In genomic region chr1:231899046-231899445, GRCh38 we compare ENCODE assay signal across 3 cellular contexts.
TF ChIP-seq lines count a peak whose summit lies in the region.

No MANE protein-coding gene starts in this region.

TF ChIP-seq in HEK293, 187 proteins besides CTCF, POLR2A, EP300 and RAD21:
- TF ChIP-seq PATZ1 (tag by site-specific recombination; IDR thresholded peaks at IDR 0.05) (no peak), PBX3 (CRISPR knock-in tag; IDR thresholded peaks at IDR 0.05) (no peak), ZNF549 (tag by site-specific recombination; IDR thresholded peaks at IDR 0.05) (no peak), ZNF214 (tag by site-specific recombination; IDR thresholded peaks at IDR 0.05; ENCODE audit: borderline replicate concordance) (no peak), ZSCAN30 (tag by site-specific recombination; IDR thresholded peaks at IDR 0.05) (0 out of 2 replicates have a peak, but pooled peaks have one; percentile 12), ZNF37A (tag by site-specific recombination; IDR thresholded peaks at IDR 0.05) (no peak), ZNF391 (tag by site-specific recombination; IDR thresholded peaks at IDR 0.05; ENCODE audit: borderline replicate concordance, low read depth) (no peak), ZBTB49 (tag by site-specific recombination; IDR thresholded peaks at IDR 0.05; ENCODE audit: low read depth) (no peak), FEZF1 (tag by site-specific recombination; IDR thresholded peaks at IDR 0.05) (no peak)

TF ChIP-seq in WTC11, 78 proteins besides CTCF, POLR2A, EP300 and RAD21:
- TF ChIP-seq USF2 (CRISPR knock-in tag; IDR thresholded peaks at IDR 0.05) (peak; percentile 63), ZMAT4 (CRISPR knock-in tag; IDR thresholded peaks at IDR 0.05) (no peak), USF1 (CRISPR knock-in tag; IDR thresholded peaks at IDR 0.05) (peak; percentile 46; the same call in 1 of the 2 replicates)

TF ChIP-seq in H1, 55 proteins besides CTCF, POLR2A, EP300 and RAD21 (continued from another document):
- peak; percentile 65 for TF ChIP-seq USF2 (IDR thresholded peaks at IDR 0.05; ENCODE audit: low read length)
- TF ChIP-seq ATF3 (IDR thresholded peaks at IDR 0.05; ENCODE audit: insufficient read depth, low read depth, low read length), result 0 out of 2 replicates have a peak, but pooled peaks have one; percentile 33
- TF ChIP-seq SAP30 (IDR thresholded peaks at IDR 0.05; ENCODE audit: insufficient read depth, insufficient replicate concordance, low read length), result no peak
- TF ChIP-seq RNF2 (IDR thresholded peaks at IDR 0.05; ENCODE audit: borderline replicate concordance, low read depth, low read length, missing control alignments, poor library complexity, severe bottlenecking), result no peak
